In genomic region chr3:25572919-25573385, GRCh38 we compare ENCODE assay signal across 12 cellular contexts.
A peak's percentile ranks its signal among the peaks of the same experiment; 100 is the strongest.
DNase-seq lines count a peak whose midpoint lies in the region; ATAC-seq and TF ChIP-seq lines count a peak whose summit lies in the region.
"Had no signal": no experiment of that assay in that cellular context is flagged by ENCODE, and none has a peak within 500 bp of the region (broad histone marks: within the 10 kb centered on the region; RNA-seq: fewer than 3 reads in every experiment).

No MANE protein-coding gene starts in this region.

- H3K27ac Mint-ChIP-seq in stimulated activated effector memory CD8-positive, alpha-beta T cell treated with anti-CD3 and anti-CD28 coated beads, Interleukin-12 subunit alpha, Interleukin-12 subunit beta, amount 100 ng/mL, for 72 hours = no peak overlapping the region

- TF ChIP-seq CTCF in cardiac muscle cell (IDR thresholded peaks at IDR 0.05; ENCODE audit: low read depth, low read length) (no peak), cardiac fibroblast (IDR thresholded peaks at IDR 0.05; ENCODE audit: low read depth, low read length) (no peak)

- no peaks in the 10 kb centered on the region for H3K36me3 Mint-ChIP-seq in stimulated activated effector memory CD8-positive, alpha-beta T cell treated with anti-CD3 and anti-CD28 coated beads, Interleukin-12 subunit alpha, Interleukin-12 subunit beta, amount 100 ng/mL, for 72 hours

- intact Hi-C loops in Right ventricle myocardium inferior (cut with DNase I) = loop anchor here (5.0 kb wide), 2 partner anchors 66 to 141 kb away; no protein-coding TSS in a partner anchor
- intact Hi-C loops in aorta (cut with DNase I) = no loop called here

- H3K4me3 ChIP-seq in cardiac muscle cell (no peak overlapping the region), cardiac fibroblast (replicated peaks in 1 of 2; ENCODE audit: low read depth in 2 of 2, low read length in 2 of 2) (no peak overlapping the region), aorta (ENCODE audit: low read length in 2 of 2) (no peak overlapping the region)
- H3K4me3 ChIP-seq: sigmoid colon had no signal

- ATAC-seq in Right ventricle myocardium inferior (no peak), aorta (ENCODE audit: low FRiP score) (peak; percentile 26), HG02763 (IDR thresholded peaks at IDR 0.05; ENCODE audit: unreplicated experiment) (no peak)
- ATAC-seq in stimulated activated effector memory CD8-positive, alpha-beta T cell treated with anti-CD3 and anti-CD28 coated beads, Interleukin-12 subunit alpha, Interleukin-12 subunit beta, amount 100 ng/mL, for 72 hours = no peak

- no peaks in the 10 kb centered on the region for H3K4me1 Mint-ChIP-seq in stimulated activated effector memory CD8-positive, alpha-beta T cell treated with anti-CD3 and anti-CD28 coated beads, Interleukin-12 subunit alpha, Interleukin-12 subunit beta, amount 100 ng/mL, for 72 hours
- H3K4me1 Mint-ChIP-seq: central memory CD8-positive, alpha-beta T cell had no signal

- no peaks in the 10 kb centered on the region for H3K9me3 Mint-ChIP-seq in stimulated activated effector memory CD8-positive, alpha-beta T cell treated with anti-CD3 and anti-CD28 coated beads, Interleukin-12 subunit alpha, Interleukin-12 subunit beta, amount 100 ng/mL, for 72 hours
- H3K9me3 Mint-ChIP-seq: central memory CD8-positive, alpha-beta T cell had no signal

- H3K4me1 ChIP-seq in cardiac muscle cell (ENCODE audit: low read depth) (peaks cover 22% of the 10 kb centered on the region), aorta (ENCODE audit: control insufficient read depth in 1 of 2, insufficient read depth in 2 of 2, low read length in 2 of 2) (no peaks in the 10 kb centered on the region)

- WGBS in aorta, 2 donors = 69 to 71% methylated on average over 14 of the region's 14 CpGs

- H3K9me3 ChIP-seq in cardiac muscle cell (ENCODE audit: low read depth) (no peaks in the 10 kb centered on the region), aorta (ENCODE audit: control insufficient read depth, low read length) (no peaks in the 10 kb centered on the region)
- H3K9me3 ChIP-seq: sigmoid colon had no signal

- H3K27ac ChIP-seq in cardiac muscle cell = peak overlapping the region; percentile 85
- no peak overlapping the region for H3K27ac ChIP-seq in aorta (ENCODE audit: low read depth in 1 of 2, low read length in 2 of 2)
- H3K27ac ChIP-seq: 22Rv1 had no signal

- H3K36me3 ChIP-seq in cardiac muscle cell (peaks cover 9% of the 10 kb centered on the region), aorta (ENCODE audit: control insufficient read depth in 1 of 2, insufficient read depth in 2 of 2, low read length in 1 of 2) (no peaks in the 10 kb centered on the region)

- DNase-seq in cardiac muscle cell (ENCODE audit: low read depth in 1 of 2, low spot score in 1 of 2) (peak in 1 of 2 donors; percentile 78), Right ventricle myocardium inferior (ENCODE audit: missing footprints) (no peak), cardiac fibroblast (ENCODE audit: low read depth in 2 of 2) (peak; percentile 30 to 69), kidney tubule cell (ENCODE audit: low spot score) (peak; percentile 49), aorta (no peak), inferior parietal cortex (ENCODE audit: extremely low spot score) (no peak)
- no peak for DNase-seq in stimulated activated effector memory CD8-positive, alpha-beta T cell treated with anti-CD3 and anti-CD28 coated beads, Interleukin-12 subunit alpha, Interleukin-12 subunit beta, amount 100 ng/mL, for 72 hours (ENCODE audit: low spot score in 2 of 2)
- DNase-seq: NCI-H2029, sigmoid colon had no signal

- no peak overlapping the region for H3K4me3 Mint-ChIP-seq in stimulated activated effector memory CD8-positive, alpha-beta T cell treated with anti-CD3 and anti-CD28 coated beads, Interleukin-12 subunit alpha, Interleukin-12 subunit beta, amount 100 ng/mL, for 72 hours
- H3K4me3 Mint-ChIP-seq: central memory CD8-positive, alpha-beta T cell had no signal

- no peaks in the 10 kb centered on the region for H3K27me3 ChIP-seq in cardiac muscle cell
- no peaks in the 10 kb centered on the region for H3K27me3 ChIP-seq in aorta (ENCODE audit: control insufficient read depth in 1 of 2, insufficient read depth in 2 of 2, low read length in 1 of 2)
- H3K27me3 ChIP-seq: sigmoid colon had no signal

Comparison
In these comparisons a context has a peak if more than half of its experiments do, and no peak if none do; other contexts are left out.
1. DNase-seq: peak in cardiac fibroblast (2 of 2) and kidney tubule cell (single experiment); none in Right ventricle myocardium inferior (single experiment), aorta (0 of 2), stimulated activated effector memory CD8-positive, alpha-beta T cell treated with anti-CD3 and anti-CD28 coated beads, Interleukin-12 subunit alpha, Interleukin-12 subunit beta, amount 100 ng/mL, for 72 hours (0 of 2) and inferior parietal cortex (single experiment).